In genomic region chr10:43623351-43623750, GRCh38 we compare ENCODE assay signal across 9 cellular contexts. TPM values are rescaled to one million over a fixed set of nuclear protein-coding genes. Genes with fewer than 3 reads are reported as not detected.
DNase-seq lines count a peak whose midpoint lies in the region; TF ChIP-seq lines count a peak whose summit lies in the region.
"Had no signal": no experiment of that assay in that cellular context is flagged by ENCODE, and none has a peak within 500 bp of the region (broad histone marks: within the 10 kb centered on the region; RNA-seq: fewer than 3 reads in every experiment).

No MANE protein-coding gene starts in this region.

- no peaks in the 10 kb centered on the region for H3K36me3 ChIP-seq in esophagus muscularis mucosa
- H3K36me3 ChIP-seq in stomach smooth muscle (ENCODE audit: control insufficient read depth in 2 of 2, insufficient read depth in 2 of 2, low read length in 2 of 2): no peaks in the 10 kb centered on the region

- peak overlapping the region; percentile 56 for H3K4me3 Mint-ChIP-seq in activated naive CD4-positive, alpha-beta T cell treated with anti-CD3 and anti-CD28 coated beads for 36 hours

- H3K4me1 Mint-ChIP-seq in activated naive CD4-positive, alpha-beta T cell treated with anti-CD3 and anti-CD28 coated beads for 36 hours (ENCODE audit: low read depth): peaks cover 16% of the 10 kb centered on the region

- H3K9me3 ChIP-seq in esophagus muscularis mucosa (no peaks in the 10 kb centered on the region), stomach smooth muscle (ENCODE audit: control insufficient read depth in 2 of 2, low read length in 2 of 2) (no peaks in the 10 kb centered on the region)

- H3K4me1 ChIP-seq in esophagus muscularis mucosa (no peaks in the 10 kb centered on the region), stomach smooth muscle (ENCODE audit: control insufficient read depth, insufficient read depth, low read length) (no peaks in the 10 kb centered on the region)

- peak overlapping the region; percentile 48 for H3K27ac Mint-ChIP-seq in activated naive CD4-positive, alpha-beta T cell treated with anti-CD3 and anti-CD28 coated beads for 36 hours

- H3K4me3 ChIP-seq in esophagus muscularis mucosa (peak overlapping the region; percentile 5 to 35 (median 24)), stomach smooth muscle (ENCODE audit: low read length in 2 of 2) (peak overlapping the region; percentile 36 to 47)

- no peaks in the 10 kb centered on the region for H3K27me3 ChIP-seq in esophagus muscularis mucosa
- no peaks in the 10 kb centered on the region for H3K27me3 ChIP-seq in stomach smooth muscle (ENCODE audit: control insufficient read depth in 1 of 2, insufficient read depth in 2 of 2, low read length in 2 of 2)

- no peaks in the 10 kb centered on the region for H3K27me3 Mint-ChIP-seq in activated naive CD4-positive, alpha-beta T cell treated with anti-CD3 and anti-CD28 coated beads for 36 hours (ENCODE audit: low read depth)

- no peak for TF ChIP-seq EP300 in esophagus muscularis mucosa (IDR thresholded peaks at IDR 0.05)

- intact Hi-C loops in activated naive CD4-positive, alpha-beta T cell treated with anti-CD3 and anti-CD28 coated beads for 36 hours (cut with micrococcal nuclease): no loop called here
- intact Hi-C loops in esophagus muscularis mucosa (cut with DNase I): no loop called here

- no peak overlapping the region for H3K9ac ChIP-seq in stomach smooth muscle (ENCODE audit: low read length in 2 of 2)

- WGBS in esophagus muscularis mucosa: 63% methylated on average over 3 of the region's 3 CpGs

- no peak overlapping the region for H3K27ac ChIP-seq in esophagus muscularis mucosa (replicated peaks in 1 of 4)
- no peak overlapping the region for H3K27ac ChIP-seq in stomach smooth muscle (ENCODE audit: low read length)

- TF ChIP-seq CTCF in esophagus muscularis mucosa (IDR thresholded peaks at IDR 0.05): no peak

- CTCF ChIA-PET in activated naive CD4-positive, alpha-beta T cell treated with anti-CD3 and anti-CD28 coated beads for 36 hours (lab: Charles Lee): no interaction called here

- peaks cover 11% of the 10 kb centered on the region for H3K36me3 Mint-ChIP-seq in activated naive CD4-positive, alpha-beta T cell treated with anti-CD3 and anti-CD28 coated beads for 36 hours (ENCODE audit: low read depth)

- no peak for TF ChIP-seq POLR2A in esophagus muscularis mucosa (IDR thresholded peaks at IDR 0.05; ENCODE audit: low read depth)

- peaks cover 23% of the 10 kb centered on the region for H3K9me3 Mint-ChIP-seq in activated naive CD4-positive, alpha-beta T cell treated with anti-CD3 and anti-CD28 coated beads for 36 hours

- no peak for DNase-seq in activated naive CD4-positive, alpha-beta T cell treated with anti-CD3 and anti-CD28 coated beads for 36 hours
- DNase-seq in activated naive CD4-positive, alpha-beta T cell treated with anti-CD3 and anti-CD28 coated beads, Interleukin-2, amount 50 U/mL, for 16 hours: no peak
- DNase-seq in OCI-M1 (lab: John Stamatoyannopoulos, UW) (peak; percentile 93), esophagus muscularis mucosa (ENCODE audit: extremely low spot score) (no peak), D341Med (ENCODE audit: low spot score) (no peak), nucleus accumbens (lab: John Stamatoyannopoulos, UW) (no peak), GF-D8 (lab: John Stamatoyannopoulos, UW) (no peak)
- DNase-seq: midbrain had no signal

RNA-seq across cellular contexts. Expression of gene ZNF485, which starts 17.1 kb away (rescaled TPM):
- total RNA-seq in activated naive CD4-positive, alpha-beta T cell treated with anti-CD3 and anti-CD28 coated beads for 36 hours: 1 to 10 TPM; 5.2 to 5.4 TPM
- total RNA-seq in esophagus muscularis mucosa: 1 to 10 TPM; 1.9 to 2.8 (median 2.2) TPM

RNA-seq across cellular contexts. Expression of gene ZNF32, which starts 25.3 kb away (rescaled TPM):
- 10 to 100 TPM; 17.8 to 17.9 TPM for total RNA-seq in activated naive CD4-positive, alpha-beta T cell treated with anti-CD3 and anti-CD28 coated beads for 36 hours
- 10 to 100 TPM; 54.8 to 77.7 (median 57.4) TPM for total RNA-seq in esophagus muscularis mucosa

RNA-seq across cellular contexts. Expression of gene ZNF239, which starts 48.9 kb away (rescaled TPM):
- 1 to 10 TPM; 2.0 to 2.5 TPM for total RNA-seq in activated naive CD4-positive, alpha-beta T cell treated with anti-CD3 and anti-CD28 coated beads for 36 hours
- 1 to 10 TPM; 2.9 to 5.6 (median 5.2) TPM for total RNA-seq in esophagus muscularis mucosa
